9 cellular contexts compared by ENCODE assay signal in genomic region chr1:63322248-63322943, GRCh38. TPM values are rescaled to one million over a fixed set of nuclear protein-coding genes. Genes with fewer than 3 reads are reported as not detected.
DNase-seq lines count a peak whose midpoint lies in the region; ATAC-seq and TF ChIP-seq lines count a peak whose summit lies in the region.
"Had no signal": no experiment of that assay in that cellular context is flagged by ENCODE, and none has a peak within 500 bp of the region (broad histone marks: within the 10 kb centered on the region; RNA-seq: fewer than 3 reads in every experiment).

Gene FOXD3 (plus strand): TSS chr1:63322567. CDS start chr1:63323059, 492 bp downstream.

- H3K36me3 ChIP-seq in neutrophil, result no peaks in the 10 kb centered on the region

- H3K4me3 ChIP-seq in fibroblast of villous mesenchyme (ENCODE audit: low read depth, low read length) (peak within 1 kb of the TSS; percentile 58), neutrophil (ENCODE audit: low read depth in 1 of 2, low read length in 1 of 2) (peak within 1 kb of the TSS; percentile 71 to 81)

- H3K27ac ChIP-seq in neutrophil, result peak within 1 kb of the TSS; percentile 31

- TF ChIP-seq CTCF in fibroblast of villous mesenchyme (IDR thresholded peaks at IDR 0.05; ENCODE audit: insufficient read depth, low read depth, low read length) (no peak), neutrophil (IDR thresholded peaks at IDR 0.05) (no peak)

- H3K27me3 ChIP-seq in neutrophil, result peaks cover 100% of the 10 kb centered on the region

- peak; percentile 21 for DNase-seq in DMS79 (lab: John Stamatoyannopoulos, UW)
- DNase-seq in NCI-H1105 treated with DMSO at 0.1 percent for 48 hours (lab: John Stamatoyannopoulos, UW), result peak; percentile 59
- peak; percentile 73 for DNase-seq in activated CD8-positive, alpha-beta memory T cell treated with anti-CD3 and anti-CD28 coated beads for 24 hours
- peak; percentile 49 for DNase-seq in fibroblast of villous mesenchyme (ENCODE audit: low read depth)
- no peak for DNase-seq in superior temporal gyrus (ENCODE audit: extremely low spot score)

- peak; percentile 41 for ATAC-seq in GM21576 (IDR thresholded peaks at IDR 0.05; ENCODE audit: unreplicated experiment)
- no peak for ATAC-seq in GM18520 (IDR thresholded peaks at IDR 0.05; ENCODE audit: unreplicated experiment)

- H3K9me3 ChIP-seq in neutrophil, result peaks cover 4% of the 10 kb centered on the region

- peaks cover 57 to 78% of the 10 kb centered on the region in 2 experiments for H3K4me1 ChIP-seq in neutrophil (ENCODE audit: control insufficient read depth in 1 of 2, insufficient read depth in 1 of 2, low read depth in 1 of 2, low read length in 1 of 2)

RNA-seq across cellular contexts. Expression of gene FOXD3, which starts in this region (rescaled TPM):
- not detected in 2 replicates for total RNA-seq in fibroblast of villous mesenchyme
- total RNA-seq: subcutaneous adipose tissue had no signal

Comparison
In these comparisons a context has a peak if more than half of its experiments do, and no peak if none do; other contexts are left out.
1. Peak in DNase-seq and H3K4me3 ChIP-seq in fibroblast of villous mesenchyme; RNA of the gene not detected or under 1 TPM.